Comparison of ENCODE assay signal across 28 cellular contexts in the genomic region with DNA sequence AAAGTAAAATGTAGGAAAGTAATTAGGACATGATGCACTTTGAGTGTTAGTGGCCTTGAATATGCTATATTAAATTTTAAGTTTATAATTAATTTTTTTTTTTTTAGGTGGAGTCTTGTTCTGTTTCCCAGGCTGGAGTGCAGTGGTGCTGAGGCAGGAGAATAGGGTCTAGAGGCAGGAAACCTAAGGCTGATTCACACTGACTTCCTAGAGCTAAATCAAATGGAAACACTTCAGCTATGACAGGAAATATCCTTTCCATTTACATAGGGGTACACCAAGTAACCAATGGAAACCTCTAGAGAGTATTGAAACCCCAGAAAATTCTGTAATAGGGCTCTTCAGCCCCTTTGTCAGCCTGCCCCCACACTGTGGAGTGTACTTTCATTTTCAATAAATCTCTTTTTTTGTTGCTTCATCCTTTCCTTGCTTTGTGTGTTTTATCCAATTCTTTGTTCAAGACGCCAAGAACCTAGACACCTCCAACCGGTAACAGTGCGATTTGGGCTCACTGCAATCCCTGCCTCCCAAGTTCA. TPM values are rescaled to one million over a fixed set of nuclear protein-coding genes. Genes with fewer than 3 reads are reported as not detected.
DNase-seq lines count a peak whose midpoint lies in the region; ATAC-seq and TF ChIP-seq lines count a peak whose summit lies in the region.
"Had no signal": no experiment of that assay in that cellular context is flagged by ENCODE, and none has a peak within 500 bp of the region (broad histone marks: within the 10 kb centered on the region; RNA-seq: fewer than 3 reads in every experiment).

No MANE protein-coding gene starts in this region.

- H3K4me3 ChIP-seq in left ventricle myocardium inferior = no peak overlapping the region
- H3K4me3 ChIP-seq: esophagus squamous epithelium, HAP-1, SK-N-MC, spleen, transverse colon had no signal

- no peaks in the 10 kb centered on the region for H3K36me3 Mint-ChIP-seq in brain
- no peaks in the 10 kb centered on the region for H3K36me3 Mint-ChIP-seq in stimulated activated naive CD8-positive, alpha-beta T cell treated with anti-CD3 and anti-CD28 coated beads, Interleukin-15, Interleukin-2, amounts not matched to agents 100 ng/mL and 50 ng/mL, for 24 hours (ENCODE audit: low read depth)
- H3K36me3 Mint-ChIP-seq: activated naive CD4-positive, alpha-beta T cell treated with anti-CD3 and anti-CD28 coated beads, Interleukin-2, amount 10 ng/mL, durations not matched to agents 7 days and 5 days; CD4-positive, alpha-beta memory T cell; naive thymus-derived CD4-positive, alpha-beta T cell had no signal

- TF ChIP-seq CTCF in left ventricle myocardium inferior (IDR thresholded peaks at IDR 0.05; ENCODE audit: borderline replicate concordance) (no peak), VCaP (conservative IDR thresholded peaks at IDR 0.05) (no peak), brain (conservative IDR thresholded peaks at IDR 0.05) (no peak)

- H3K27ac ChIP-seq in left ventricle myocardium inferior (replicated peaks) = peak overlapping the region; percentile 56
- H3K27ac ChIP-seq in VCaP = peak overlapping the region; percentile 80
- H3K27ac ChIP-seq: HL-60, SK-N-MC, spleen, transverse colon had no signal

- ATAC-seq in left cardiac atrium (no peak), HG03469 (IDR thresholded peaks at IDR 0.05; ENCODE audit: unreplicated experiment) (no peak), HG02798 (IDR thresholded peaks at IDR 0.05; ENCODE audit: poor library complexity, unreplicated experiment) (no peak)
- ATAC-seq: left ventricle myocardium superior; naive thymus-derived CD4-positive, alpha-beta T cell had no signal

- no peaks in the 10 kb centered on the region for H3K27me3 ChIP-seq in left ventricle myocardium inferior (ENCODE audit: low read depth)
- H3K27me3 ChIP-seq: esophagus squamous epithelium, spleen, transverse colon had no signal

- H3K4me1 Mint-ChIP-seq in brain = peaks cover 36% of the 10 kb centered on the region
- H3K4me1 Mint-ChIP-seq in stimulated activated naive CD8-positive, alpha-beta T cell treated with anti-CD3 and anti-CD28 coated beads, Interleukin-15, Interleukin-2, amounts not matched to agents 100 ng/mL and 50 ng/mL, for 24 hours (ENCODE audit: low read depth) = peaks cover 18% of the 10 kb centered on the region

- intact Hi-C loops in left ventricle myocardium inferior (cut with micrococcal nuclease) = no loop called here
- intact Hi-C loops in left cardiac atrium (cut with DNase I) = no loop called here

- peak overlapping the region in 4 of 5 experiments; percentile 11 to 91 (median 50) for H3K27ac Mint-ChIP-seq in brain
- peak overlapping the region; percentile 90 for H3K27ac Mint-ChIP-seq in stimulated activated naive CD8-positive, alpha-beta T cell treated with anti-CD3 and anti-CD28 coated beads, Interleukin-15, Interleukin-2, amounts not matched to agents 100 ng/mL and 50 ng/mL, for 24 hours
- H3K27ac Mint-ChIP-seq: activated naive CD4-positive, alpha-beta T cell treated with anti-CD3 and anti-CD28 coated beads, Interleukin-2, amount 10 ng/mL, durations not matched to agents 7 days and 5 days; naive thymus-derived CD4-positive, alpha-beta T cell; T-helper 1 cell treated with Interleukin-12 subunit alpha and Interleukin-12 subunit beta and Interleukin-4 antibody, amounts not matched to agents 30 μg/mL and 1 μg/mL, for 36 hours had no signal

- no peaks in the 10 kb centered on the region for H3K9me3 ChIP-seq in left ventricle myocardium inferior (replicated peaks)
- H3K9me3 ChIP-seq: esophagus squamous epithelium, HAP-1, spleen, transverse colon had no signal

- H3K4me1 ChIP-seq in left ventricle myocardium inferior = peaks cover 44% of the 10 kb centered on the region
- H3K4me1 ChIP-seq: HAP-1 had no signal

- H3K27me3 Mint-ChIP-seq in brain = peaks cover 3% of the 10 kb centered on the region
- H3K27me3 Mint-ChIP-seq in stimulated activated naive CD8-positive, alpha-beta T cell treated with anti-CD3 and anti-CD28 coated beads, Interleukin-15, Interleukin-2, amounts not matched to agents 100 ng/mL and 50 ng/mL, for 24 hours = no peaks in the 10 kb centered on the region
- H3K27me3 Mint-ChIP-seq: naive thymus-derived CD4-positive, alpha-beta T cell had no signal

- no peaks in the 10 kb centered on the region for H3K36me3 ChIP-seq in left ventricle myocardium inferior
- H3K36me3 ChIP-seq: esophagus squamous epithelium, HAP-1, spleen, transverse colon had no signal

- DNase-seq in left ventricle myocardium inferior (no peak), left cardiac atrium (no peak), occipital lobe (lab: John Stamatoyannopoulos, UW) (no peak)
- DNase-seq: activated CD8-positive, alpha-beta memory T cell treated with anti-CD3 and anti-CD28 coated beads, Interleukin-2, amount 50 U/mL, for 48 hours; activated naive CD4-positive, alpha-beta T cell treated with anti-CD3 and anti-CD28 coated beads, Interleukin-2, amount 10 ng/mL, durations not matched to agents 7 days and 5 days; CD4-positive, alpha-beta memory T cell; DMS 273 treated with DMSO at 0.1 percent for 48 hours; effector CD8-positive, alpha-beta T cell; esophagus squamous epithelium; left ventricle myocardium superior; naive thymus-derived CD4-positive, alpha-beta T cell; NCI-H1092 treated with DMSO at 0.1 percent for 48 hours; NCI-H1930; NCI-H226; NCI-H748 treated with DMSO at 0.1 percent for 48 hours; spleen; stimulated activated CD4-positive, alpha-beta T cell treated with anti-CD3 and anti-CD28 coated beads, Interleukin-4, amount 100 ng/mL, for 24 hours; stimulated activated naive CD4-positive, alpha-beta T cell; transverse colon had no signal

- no peak overlapping the region for H3K4me3 Mint-ChIP-seq in brain
- H3K4me3 Mint-ChIP-seq in stimulated activated naive CD8-positive, alpha-beta T cell treated with anti-CD3 and anti-CD28 coated beads, Interleukin-15, Interleukin-2, amounts not matched to agents 100 ng/mL and 50 ng/mL, for 24 hours = peak overlapping the region; percentile 13
- H3K4me3 Mint-ChIP-seq: activated naive CD4-positive, alpha-beta T cell treated with anti-CD3 and anti-CD28 coated beads, Interleukin-2, amount 10 ng/mL, durations not matched to agents 7 days and 5 days; CD4-positive, alpha-beta memory T cell; naive thymus-derived CD4-positive, alpha-beta T cell; T-helper 1 cell treated with Interleukin-12 subunit alpha and Interleukin-12 subunit beta and Interleukin-4 antibody, amounts not matched to agents 30 μg/mL and 1 μg/mL, for 36 hours had no signal

- H3K9me3 Mint-ChIP-seq in brain = peaks cover 0 to 4% (median 0%) of the 10 kb centered on the region in 5 experiments
- H3K9me3 Mint-ChIP-seq in stimulated activated naive CD8-positive, alpha-beta T cell treated with anti-CD3 and anti-CD28 coated beads, Interleukin-15, Interleukin-2, amounts not matched to agents 100 ng/mL and 50 ng/mL, for 24 hours = no peaks in the 10 kb centered on the region
- H3K9me3 Mint-ChIP-seq: activated naive CD4-positive, alpha-beta T cell treated with anti-CD3 and anti-CD28 coated beads, Interleukin-2, amount 10 ng/mL, durations not matched to agents 7 days and 5 days; CD4-positive, alpha-beta memory T cell; naive thymus-derived CD4-positive, alpha-beta T cell; T-helper 1 cell treated with Interleukin-12 subunit alpha and Interleukin-12 subunit beta and Interleukin-4 antibody, amounts not matched to agents 30 μg/mL and 1 μg/mL, for 36 hours had no signal

RNA-seq across cellular contexts. Expression of a gene that starts 17.9 kb away (rescaled TPM):
- total RNA-seq in left ventricle myocardium inferior = 59.0 TPM
- total RNA-seq in left cardiac atrium = 10 to 100 TPM; 55.9 to 77.0 TPM
- polyA plus RNA-seq in brain (ENCODE audit: insufficient read depth, low read depth, low replicate concordance) = 59.5 TPM
- 80.6 TPM for total RNA-seq in occipital lobe

RNA-seq across cellular contexts. Expression of a gene that starts 50.4 kb away (rescaled TPM):
- total RNA-seq in left ventricle myocardium inferior (363 TPM), left cardiac atrium (100 to 1,000 TPM; 251 to 270 TPM), occipital lobe (49.6 TPM)
- polyA plus RNA-seq in brain (ENCODE audit: insufficient read depth, low read depth, low replicate concordance) = 244 TPM

RNA-seq across cellular contexts. Expression of a gene that starts 57.1 kb away (rescaled TPM):
- total RNA-seq in left ventricle myocardium inferior (54.6 TPM), left cardiac atrium (10 to 100 TPM; 53.3 to 64.2 TPM), occipital lobe (40.1 TPM)
- polyA plus RNA-seq in brain (ENCODE audit: insufficient read depth, low read depth, low replicate concordance) = 105 TPM
